Comparison of ENCODE assay signal across 10 cellular contexts in the genomic region with DNA sequence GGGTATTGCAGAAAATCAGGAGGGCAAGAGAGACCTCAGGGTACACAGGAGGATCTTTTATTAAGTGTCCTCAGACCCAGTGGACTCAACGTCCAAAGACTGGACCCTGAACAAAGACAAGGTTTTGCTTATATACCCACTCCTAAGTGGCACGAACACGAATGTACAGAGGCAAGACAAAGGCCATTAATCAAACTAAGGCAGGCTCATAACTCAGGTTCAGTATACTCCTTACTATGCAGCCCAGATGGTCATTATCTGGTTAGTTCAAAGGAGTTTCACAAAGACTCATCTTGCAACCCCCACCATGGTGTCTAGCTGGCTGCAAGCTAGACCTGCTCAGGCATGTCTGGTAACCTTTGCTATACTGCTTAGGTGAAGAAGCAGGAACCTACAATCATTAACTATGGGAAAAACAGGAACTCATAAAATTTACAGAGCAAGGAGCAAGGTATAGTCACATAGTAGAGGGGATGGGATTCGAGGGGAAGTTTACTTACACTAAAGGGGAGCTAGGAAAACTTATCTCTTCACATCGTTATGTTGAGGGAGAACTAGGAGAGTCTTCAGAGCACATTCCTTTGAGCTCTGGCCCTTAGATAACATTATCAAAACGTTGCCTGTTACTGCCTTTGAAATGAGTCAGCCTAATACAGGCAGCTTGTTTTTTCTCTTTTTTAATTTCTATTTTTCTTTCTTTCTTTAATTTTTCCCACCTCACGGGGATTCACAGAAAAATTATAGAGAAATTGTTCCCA. TPM values are rescaled to one million over a fixed set of nuclear protein-coding genes. Genes with fewer than 3 reads are reported as not detected.
DNase-seq lines count a peak whose midpoint lies in the region; ATAC-seq and TF ChIP-seq lines count a peak whose summit lies in the region.
"Had no signal": no experiment of that assay in that cellular context is flagged by ENCODE, and none has a peak within 500 bp of the region (broad histone marks: within the 10 kb centered on the region; RNA-seq: fewer than 3 reads in every experiment).

No MANE protein-coding gene starts in this region.

- ATAC-seq in GM19463 (IDR thresholded peaks at IDR 0.05; ENCODE audit: unreplicated experiment), result peak; percentile 98
- peak; percentile 96 for ATAC-seq in HG03064 (IDR thresholded peaks at IDR 0.05; ENCODE audit: low read depth, unreplicated experiment)
- ATAC-seq in right cardiac atrium, result no peak

- TF ChIP-seq CTCF in Calu3 (IDR thresholded peaks at IDR 0.05; ENCODE audit: unreplicated experiment) (no peak), brain microvascular endothelial cell (IDR thresholded peaks at IDR 0.05; ENCODE audit: low read depth, low read length, missing control alignments) (no peak), nephron progenitor cell (IDR thresholded peaks at IDR 0.05) (no peak)

- no peaks in the 10 kb centered on the region for H3K27me3 ChIP-seq in brain microvascular endothelial cell (replicated peaks)
- H3K27me3 ChIP-seq in right cardiac atrium (ENCODE audit: control insufficient read depth, insufficient read depth), result no peaks in the 10 kb centered on the region

- WGBS in right cardiac atrium, result 53% methylated on average over 7 of the region's 7 CpGs

- no peaks in the 10 kb centered on the region for H3K4me1 ChIP-seq in right cardiac atrium (ENCODE audit: control insufficient read depth, insufficient read depth, low read length)

- peaks cover 12% of the 10 kb centered on the region for H3K36me3 Mint-ChIP-seq in Calu3 (ENCODE audit: insufficient read depth, unreplicated experiment)
- H3K36me3 Mint-ChIP-seq in nephron progenitor cell (ENCODE audit: low read depth), result no peaks in the 10 kb centered on the region

- H3K9me3 Mint-ChIP-seq in Calu3 (ENCODE audit: low read depth, unreplicated experiment), result peaks cover 14% of the 10 kb centered on the region
- peaks cover 33% of the 10 kb centered on the region for H3K9me3 Mint-ChIP-seq in nephron progenitor cell

- BruUV-seq in Calu3 (replicated peaks; lab: Mats Ljungman, UMichigan), result TSS peak; percentile 82

- H3K4me1 Mint-ChIP-seq in Calu3 (ENCODE audit: low read depth, unreplicated experiment), result peaks cover 42% of the 10 kb centered on the region
- peaks cover 24% of the 10 kb centered on the region for H3K4me1 Mint-ChIP-seq in nephron progenitor cell

- H3K4me3 Mint-ChIP-seq in Calu3 (ENCODE audit: low read depth, unreplicated experiment) (peak overlapping the region; percentile 5), nephron progenitor cell (no peak overlapping the region)

- DNase-seq in Calu3, result peak; percentile 39
- DNase-seq in brain microvascular endothelial cell, result peak; percentile 42
- no peak for DNase-seq in stimulated activated naive CD4-positive, alpha-beta T cell treated with Interleukin-2 at 50 U/mL for 16 hours (lab: John Stamatoyannopoulos, UW)
- DNase-seq in G401 (ENCODE audit: low spot score), result no peak
- no peak for DNase-seq in right cardiac atrium
- DNase-seq in nephron progenitor cell, result no peak
- DNase-seq: activated CD4-positive, CD25-positive, alpha-beta regulatory T cell treated with anti-CD3 and anti-CD28 coated beads, Interleukin-2, amount 50 U/mL, for 72 hours; NCI-H510A had no signal

- H3K9me3 ChIP-seq in right cardiac atrium (ENCODE audit: control insufficient read depth, low read length), result peaks cover 4% of the 10 kb centered on the region

- H3K4me3 ChIP-seq in brain microvascular endothelial cell (ENCODE audit: low read depth, low read length), result no peak overlapping the region
- H3K4me3 ChIP-seq in right cardiac atrium (ENCODE audit: low read length), result no peak overlapping the region

- in situ Hi-C loops in brain microvascular endothelial cell (cut with HindIII; ENCODE audit: low pct_ligation_motif_present, low sequenced_read_pairs) (no loop called here), G401 (cut with HindIII; ENCODE audit: low sequenced_read_pairs) (no loop called here)

- CTCF ChIA-PET in Calu3 (lab: Charles Lee), result interaction anchor here (0.7 to 2.7 kb wide), 5 partner anchors 16 to 28 kb away, joined by 3 to 14 read pairs (median 6); no protein-coding TSS in a partner anchor

- intact Hi-C loops in Calu3 (cut with micrococcal nuclease; ENCODE audit: unreplicated experiment), result no loop called here
- intact Hi-C loops in right cardiac atrium (cut with DNase I), result no loop called here

- H3K27ac ChIP-seq in brain microvascular endothelial cell, result peak overlapping the region; percentile 41
- no peak overlapping the region for H3K27ac ChIP-seq in right cardiac atrium (ENCODE audit: low read length)

- H3K27ac Mint-ChIP-seq in Calu3 (ENCODE audit: unreplicated experiment) (peak overlapping the region; percentile 89), nephron progenitor cell (no peak overlapping the region)

- H3K27me3 Mint-ChIP-seq in Calu3 (ENCODE audit: unreplicated experiment) (no peaks in the 10 kb centered on the region), nephron progenitor cell (ENCODE audit: low read depth, poor library complexity) (peaks cover 16% of the 10 kb centered on the region)

- H3K36me3 ChIP-seq in brain microvascular endothelial cell (replicated peaks), result no peaks in the 10 kb centered on the region

RNA-seq across cellular contexts. Expression of a gene that starts 33.9 kb away (rescaled TPM):
- total RNA-seq in Calu3 (2022) (14.9 and 20.2 TPM in 2 replicates), right cardiac atrium (100 to 1,000 TPM; 322 to 445 (median 392) TPM)
- total RNA-seq in G401 (2014; rRNA removed; shearing (Covaris generic)), result 4.1 and 5.0 TPM in 2 replicates
- polyA plus RNA-seq in right cardiac atrium, result 288 TPM

Comparison
In these comparisons a context has a peak if more than half of its experiments do, and no peak if none do; other contexts are left out.
1. DNase-seq: peak in Calu3 (single experiment) and brain microvascular endothelial cell (single experiment); none in stimulated activated naive CD4-positive, alpha-beta T cell treated with Interleukin-2 at 50 U/mL for 16 hours (single experiment), G401 (single experiment), right cardiac atrium (0 of 3) and nephron progenitor cell (single experiment).
2. ATAC-seq: peak in GM19463 (single experiment) and HG03064 (single experiment); none in right cardiac atrium (0 of 2).
3. RNA of a gene that starts 33.9 kb away (total RNA-seq): 322 to 445 TPM in right cardiac atrium; 14.9 to 20.2 TPM in Calu3 and 4.1 to 5.0 TPM in G401; every median in the first group is over 10 times any median in the second.